In genomic region chr6:170279977-170280688, GRCh38 we compare ENCODE assay signal across 8 cellular contexts. TPM values are rescaled to one million over a fixed set of nuclear protein-coding genes. Genes with fewer than 3 reads are reported as not detected.
DNase-seq lines count a peak whose midpoint lies in the region; ATAC-seq and TF ChIP-seq lines count a peak whose summit lies in the region.

No MANE protein-coding gene starts in this region.

- intact Hi-C loops in CD14-positive monocyte (cut with micrococcal nuclease): no loop called here
- intact Hi-C loops in activated CD4-positive, alpha-beta memory T cell treated with anti-CD3 and anti-CD28 coated beads for 36 hours (cut with micrococcal nuclease): no loop called here
- intact Hi-C loops in sigmoid colon (cut with DNase I): no loop called here

- H3K27me3 ChIP-seq in sigmoid colon: peaks cover 0 to 3% (median 0%) of the 10 kb centered on the region in 3 donors

- H3K4me3 Mint-ChIP-seq in CD14-positive monocyte: peak overlapping the region; percentile 63 to 84
- H3K4me3 Mint-ChIP-seq in activated CD4-positive, alpha-beta memory T cell treated with anti-CD3 and anti-CD28 coated beads for 36 hours: peak overlapping the region; percentile 52

- peaks cover 0 to 3% of the 10 kb centered on the region in 2 donors for H3K36me3 Mint-ChIP-seq in CD14-positive monocyte
- H3K36me3 Mint-ChIP-seq in activated CD4-positive, alpha-beta memory T cell treated with anti-CD3 and anti-CD28 coated beads for 36 hours: peaks cover 3% of the 10 kb centered on the region

- peak overlapping the region; percentile 23 to 53 (median 49) for H3K27ac ChIP-seq in sigmoid colon

- 8 to 52% methylated on average over 36 of the region's 36 CpGs for WGBS in sigmoid colon, 2 donors

- no peak for TF ChIP-seq CTCF in CD14-positive monocyte (IDR thresholded peaks at IDR 0.05)
- no peak for TF ChIP-seq CTCF in sigmoid colon (IDR thresholded peaks at IDR 0.05)

- TF ChIP-seq POLR2A in sigmoid colon (IDR thresholded peaks at IDR 0.05): no peak

- peak overlapping the region; percentile 9 to 84 (median 65) for H3K27ac Mint-ChIP-seq in CD14-positive monocyte
- no peak overlapping the region for H3K27ac Mint-ChIP-seq in activated CD4-positive, alpha-beta memory T cell treated with anti-CD3 and anti-CD28 coated beads for 36 hours

- no peak for TF ChIP-seq EP300 in sigmoid colon (IDR thresholded peaks at IDR 0.05)

- no peaks in the 10 kb centered on the region for H3K4me1 ChIP-seq in sigmoid colon

- DNase-seq in CD14-positive monocyte (ENCODE audit: low spot score) (peak; percentile 51), NCI-H128 (lab: John Stamatoyannopoulos, UW; ENCODE audit: unreplicated experiment) (peak; percentile 91), glomerular visceral epithelial cell (ENCODE audit: extremely low spot score) (peak; percentile 28), sigmoid colon (peak; percentile 76), NK-92 (lab: John Stamatoyannopoulos, UW; ENCODE audit: unreplicated experiment) (no peak), NOMO-1 (lab: John Stamatoyannopoulos, UW; ENCODE audit: unreplicated experiment in 2 of 2) (no peak)
- peak; percentile 58 for DNase-seq in activated CD4-positive, alpha-beta memory T cell treated with anti-CD3 and anti-CD28 coated beads for 36 hours

- H3K36me3 ChIP-seq in sigmoid colon: peaks cover 0 to 14% (median 0%) of the 10 kb centered on the region in 4 donors

- POLR2A ChIA-PET in activated CD4-positive, alpha-beta memory T cell treated with anti-CD3 and anti-CD28 coated beads for 36 hours (lab: Charles Lee): interaction anchor here (0.9 kb wide), 1 partner anchor 10 kb away, joined by 3 read pairs; no protein-coding TSS in a partner anchor

- H3K9me3 ChIP-seq in sigmoid colon: no peaks in the 10 kb centered on the region

- CTCF ChIA-PET in activated CD4-positive, alpha-beta memory T cell treated with anti-CD3 and anti-CD28 coated beads for 36 hours (lab: Charles Lee): no interaction called here

- peaks cover 16% of the 10 kb centered on the region for H3K4me1 Mint-ChIP-seq in CD14-positive monocyte
- peaks cover 14% of the 10 kb centered on the region for H3K4me1 Mint-ChIP-seq in activated CD4-positive, alpha-beta memory T cell treated with anti-CD3 and anti-CD28 coated beads for 36 hours (ENCODE audit: low read depth)

- ATAC-seq in GM19324 (IDR thresholded peaks at IDR 0.05; ENCODE audit: low FRiP score, unreplicated experiment): peak; percentile 94

- H3K27me3 Mint-ChIP-seq in CD14-positive monocyte (ENCODE audit: low read depth in 3 of 3): peaks cover 11 to 23% (median 13%) of the 10 kb centered on the region in 3 donors
- H3K27me3 Mint-ChIP-seq in activated CD4-positive, alpha-beta memory T cell treated with anti-CD3 and anti-CD28 coated beads for 36 hours: peaks cover 10% of the 10 kb centered on the region

- peaks cover 0 to 2% (median 0%) of the 10 kb centered on the region in 7 donors for H3K9me3 Mint-ChIP-seq in CD14-positive monocyte
- no peaks in the 10 kb centered on the region for H3K9me3 Mint-ChIP-seq in activated CD4-positive, alpha-beta memory T cell treated with anti-CD3 and anti-CD28 coated beads for 36 hours

- H3K4me3 ChIP-seq in sigmoid colon: peak overlapping the region in 3 of 4 donors; percentile 22 to 44 (median 27)

RNA-seq across cellular contexts. Expression of gene DLL1, which starts 10.7 kb away (rescaled TPM):
- not detected for polyA plus RNA-seq in CD14-positive monocyte
- total RNA-seq in activated CD4-positive, alpha-beta memory T cell treated with anti-CD3 and anti-CD28 coated beads for 36 hours: under 1 TPM; 0.41 to 0.55 TPM
- 1 to 10 TPM; 1.1 to 8.4 (median 5.1) TPM for total RNA-seq in sigmoid colon
- polyA plus RNA-seq in sigmoid colon: 10 to 100 TPM in 1 of 3 donors, 1 to 10 TPM in 2; 3.0 to 13.6 (median 3.5) TPM

RNA-seq across cellular contexts. Expression of gene FAM120B, which starts 26.4 kb away (rescaled TPM):
- polyA plus RNA-seq in CD14-positive monocyte: 10 to 100 TPM; 11.2 to 20.2 TPM
- total RNA-seq in activated CD4-positive, alpha-beta memory T cell treated with anti-CD3 and anti-CD28 coated beads for 36 hours: 10 to 100 TPM; 18.4 to 20.0 TPM
- 10 to 100 TPM; 29.6 to 55.0 (median 45.7) TPM for total RNA-seq in sigmoid colon
- polyA plus RNA-seq in sigmoid colon: 10 to 100 TPM in 1 of 3 donors, 1 to 10 TPM in 2; 5.5 to 12.1 (median 9.0) TPM

Comparison
In these comparisons a context has a peak if more than half of its experiments do, and no peak if none do; other contexts are left out.
1. DNase-seq: peak in CD14-positive monocyte (single experiment), NCI-H128 (single experiment), activated CD4-positive, alpha-beta memory T cell treated with anti-CD3 and anti-CD28 coated beads for 36 hours (single experiment), glomerular visceral epithelial cell (single experiment) and sigmoid colon (single experiment); none in NK-92 (single experiment) and NOMO-1 (0 of 2).